ENCODE assay signal across 1 cellular context in the genomic region with DNA sequence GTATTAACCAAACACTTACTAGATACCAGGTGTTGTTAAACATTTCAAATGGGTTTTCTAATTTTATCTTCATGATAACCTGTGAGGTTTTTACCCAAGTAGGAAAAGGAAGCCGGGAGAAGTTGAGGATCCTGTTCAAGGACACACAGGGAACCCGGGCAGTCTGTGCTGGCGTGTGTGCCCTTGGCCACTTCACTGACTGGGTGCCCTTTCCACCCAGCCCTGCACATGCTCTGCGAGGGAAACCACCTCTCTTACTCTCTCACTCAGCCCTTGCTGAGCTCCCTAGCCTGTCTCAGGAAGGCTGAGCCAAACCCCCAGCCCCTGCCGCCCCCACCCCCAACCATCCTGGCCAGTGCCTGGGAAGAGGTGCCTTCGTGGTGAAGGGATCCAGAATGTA.
TF ChIP-seq lines count a peak whose summit lies in the region.

No MANE protein-coding gene starts in this region.

TF ChIP-seq in HCT116, 20 proteins besides CTCF, POLR2A, EP300 and RAD21:
- no peak for TF ChIP-seq POLR2AphosphoS5 (IDR thresholded peaks at IDR 0.05; ENCODE audit: low read depth, low read length)
- TF ChIP-seq SP1 (IDR thresholded peaks at IDR 0.05; ENCODE audit: low read depth) = no peak
- no peak for TF ChIP-seq CEBPB (IDR thresholded peaks at IDR 0.05; ENCODE audit: low read depth)
- no peak for TF ChIP-seq EGR1 (IDR thresholded peaks at IDR 0.05; ENCODE audit: low read depth)
- TF ChIP-seq, protein P1, sequence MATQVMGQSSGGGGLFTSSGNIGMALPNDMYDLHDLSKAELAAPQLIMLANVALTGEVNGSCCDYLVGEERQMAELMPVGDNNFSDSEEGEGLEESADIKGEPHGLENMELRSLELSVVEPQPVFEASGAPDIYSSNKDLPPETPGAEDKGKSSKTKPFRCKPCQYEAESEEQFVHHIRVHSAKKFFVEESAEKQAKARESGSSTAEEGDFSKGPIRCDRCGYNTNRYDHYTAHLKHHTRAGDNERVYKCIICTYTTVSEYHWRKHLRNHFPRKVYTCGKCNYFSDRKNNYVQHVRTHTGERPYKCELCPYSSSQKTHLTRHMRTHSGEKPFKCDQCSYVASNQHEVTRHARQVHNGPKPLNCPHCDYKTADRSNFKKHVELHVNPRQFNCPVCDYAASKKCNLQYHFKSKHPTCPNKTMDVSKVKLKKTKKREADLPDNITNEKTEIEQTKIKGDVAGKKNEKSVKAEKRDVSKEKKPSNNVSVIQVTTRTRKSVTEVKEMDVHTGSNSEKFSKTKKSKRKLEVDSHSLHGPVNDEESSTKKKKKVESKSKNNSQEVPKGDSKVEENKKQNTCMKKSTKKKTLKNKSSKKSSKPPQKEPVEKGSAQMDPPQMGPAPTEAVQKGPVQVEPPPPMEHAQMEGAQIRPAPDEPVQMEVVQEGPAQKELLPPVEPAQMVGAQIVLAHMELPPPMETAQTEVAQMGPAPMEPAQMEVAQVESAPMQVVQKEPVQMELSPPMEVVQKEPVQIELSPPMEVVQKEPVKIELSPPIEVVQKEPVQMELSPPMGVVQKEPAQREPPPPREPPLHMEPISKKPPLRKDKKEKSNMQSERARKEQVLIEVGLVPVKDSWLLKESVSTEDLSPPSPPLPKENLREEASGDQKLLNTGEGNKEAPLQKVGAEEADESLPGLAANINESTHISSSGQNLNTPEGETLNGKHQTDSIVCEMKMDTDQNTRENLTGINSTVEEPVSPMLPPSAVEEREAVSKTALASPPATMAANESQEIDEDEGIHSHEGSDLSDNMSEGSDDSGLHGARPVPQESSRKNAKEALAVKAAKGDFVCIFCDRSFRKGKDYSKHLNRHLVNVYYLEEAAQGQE (IDR thresholded peaks at IDR 0.05; ENCODE audit: low read depth) = no peak
- TF ChIP-seq, protein P2, sequence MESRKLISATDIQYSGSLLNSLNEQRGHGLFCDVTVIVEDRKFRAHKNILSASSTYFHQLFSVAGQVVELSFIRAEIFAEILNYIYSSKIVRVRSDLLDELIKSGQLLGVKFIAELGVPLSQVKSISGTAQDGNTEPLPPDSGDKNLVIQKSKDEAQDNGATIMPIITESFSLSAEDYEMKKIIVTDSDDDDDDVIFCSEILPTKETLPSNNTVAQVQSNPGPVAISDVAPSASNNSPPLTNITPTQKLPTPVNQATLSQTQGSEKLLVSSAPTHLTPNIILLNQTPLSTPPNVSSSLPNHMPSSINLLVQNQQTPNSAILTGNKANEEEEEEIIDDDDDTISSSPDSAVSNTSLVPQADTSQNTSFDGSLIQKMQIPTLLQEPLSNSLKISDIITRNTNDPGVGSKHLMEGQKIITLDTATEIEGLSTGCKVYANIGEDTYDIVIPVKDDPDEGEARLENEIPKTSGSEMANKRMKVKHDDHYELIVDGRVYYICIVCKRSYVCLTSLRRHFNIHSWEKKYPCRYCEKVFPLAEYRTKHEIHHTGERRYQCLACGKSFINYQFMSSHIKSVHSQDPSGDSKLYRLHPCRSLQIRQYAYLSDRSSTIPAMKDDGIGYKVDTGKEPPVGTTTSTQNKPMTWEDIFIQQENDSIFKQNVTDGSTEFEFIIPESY (IDR thresholded peaks at IDR 0.05; ENCODE audit: extremely low read depth, insufficient replicate concordance, low read length) = no peak
- TF ChIP-seq ELF1 (IDR thresholded peaks at IDR 0.05; ENCODE audit: borderline replicate concordance, low read depth) = no peak
- TF ChIP-seq TCF7L2 (IDR thresholded peaks at IDR 0.05; ENCODE audit: borderline replicate concordance, extremely low read depth, insufficient read depth, insufficient read length) = no peak
